In the genomic region with DNA sequence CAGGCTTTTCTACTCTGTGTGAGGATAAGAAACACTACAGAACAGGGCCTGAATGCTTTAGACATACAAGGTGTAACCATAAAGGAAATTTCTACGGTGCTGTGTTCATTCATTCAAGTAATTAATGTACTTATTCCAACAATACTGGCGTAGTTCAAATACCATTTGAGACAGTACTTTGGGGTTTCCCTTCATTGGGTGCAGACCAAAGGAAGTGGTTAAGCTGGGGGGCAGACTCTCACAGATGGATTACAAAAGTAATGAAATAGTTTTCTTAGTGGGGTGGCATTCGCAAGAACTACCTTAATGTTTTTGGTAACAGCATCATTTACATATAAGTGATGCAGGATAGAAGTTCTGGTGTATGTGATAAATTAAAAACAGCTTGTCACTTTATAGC, we compare ENCODE assay signal across 16 cellular contexts.
A peak's percentile ranks its signal among the peaks of the same experiment; 100 is the strongest.
DNase-seq lines count a peak whose midpoint lies in the region; ATAC-seq and TF ChIP-seq lines count a peak whose summit lies in the region.
"Had no signal": no experiment of that assay in that cellular context is flagged by ENCODE, and none has a peak within 500 bp of the region (broad histone marks: within the 10 kb centered on the region; RNA-seq: fewer than 3 reads in every experiment).

No MANE protein-coding gene starts in this region.

- ATAC-seq in GM21423 (IDR thresholded peaks at IDR 0.05; ENCODE audit: unreplicated experiment), result peak; percentile 58
- ATAC-seq in GM21786 (IDR thresholded peaks at IDR 0.05; ENCODE audit: unreplicated experiment), result no peak
- ATAC-seq: WTC11 had no signal

- H3K27ac ChIP-seq in skeletal muscle tissue (ENCODE audit: low read depth, low read length) (peak overlapping the region; percentile 61), brain microvascular endothelial cell (no peak overlapping the region)
- H3K27ac ChIP-seq: tibial nerve had no signal

- in situ Hi-C loops in brain microvascular endothelial cell (cut with HindIII; ENCODE audit: low pct_ligation_motif_present, low sequenced_read_pairs), result no loop called here

- no peaks in the 10 kb centered on the region for H3K9me3 ChIP-seq in skeletal muscle tissue (ENCODE audit: control insufficient read depth in 3 of 3, low read length in 3 of 3)
- H3K9me3 ChIP-seq: tibial nerve had no signal

- no peaks in the 10 kb centered on the region for H3K27me3 Mint-ChIP-seq in activated CD4-positive, alpha-beta memory T cell treated with anti-CD3 and anti-CD28 coated beads, Interleukin-2, amount 10 ng/mL, durations not matched to agents 7 days and 5 days

- H3K4me3 ChIP-seq in skeletal muscle tissue (ENCODE audit: low read length in 3 of 3), result no peak overlapping the region
- H3K4me3 ChIP-seq in brain microvascular endothelial cell (ENCODE audit: low read depth, low read length), result no peak overlapping the region
- H3K4me3 ChIP-seq: dorsolateral prefrontal cortex, tibial nerve had no signal

- no peak for TF ChIP-seq CTCF in brain microvascular endothelial cell (IDR thresholded peaks at IDR 0.05; ENCODE audit: low read depth, low read length, missing control alignments)

- peaks cover 0 to 8% (median 3%) of the 10 kb centered on the region in 3 donors for H3K4me1 ChIP-seq in skeletal muscle tissue (ENCODE audit: control insufficient read depth in 3 of 3, insufficient read depth in 3 of 3, low read length in 3 of 3)
- H3K4me1 ChIP-seq: tibial nerve had no signal

- H3K36me3 Mint-ChIP-seq in activated CD4-positive, alpha-beta memory T cell treated with anti-CD3 and anti-CD28 coated beads, Interleukin-2, amount 10 ng/mL, durations not matched to agents 7 days and 5 days (ENCODE audit: low read depth), result peaks cover 64% of the 10 kb centered on the region

- H3K4me3 Mint-ChIP-seq in activated CD4-positive, alpha-beta memory T cell treated with anti-CD3 and anti-CD28 coated beads, Interleukin-2, amount 10 ng/mL, durations not matched to agents 7 days and 5 days, result no peak overlapping the region
- H3K4me3 Mint-ChIP-seq: HFFc6, WTC11 had no signal

- DNase-seq in activated CD4-positive, alpha-beta T cell treated with anti-CD3 and anti-CD28 coated beads for 4 hours, result peak; percentile 14 to 18
- DNase-seq in activated CD4-positive, alpha-beta T cell treated with anti-CD3 and anti-CD28 coated beads for 1 hour, result no peak
- DNase-seq in activated CD4-positive, alpha-beta memory T cell treated with anti-CD3 and anti-CD28 coated beads, Interleukin-2, amount 10 ng/mL, durations not matched to agents 7 days and 5 days, result peak; percentile 62
- DNase-seq in HT-29 (ENCODE audit: low spot score) (no peak), brain microvascular endothelial cell (no peak)
- DNase-seq: anterior cingulate cortex, dorsolateral prefrontal cortex, foreskin fibroblast, HFFc6, KG1, NCI-H1694 treated with DMSO at 0.1 percent for 48 hours had no signal

- peaks cover 14% of the 10 kb centered on the region for H3K9me3 Mint-ChIP-seq in activated CD4-positive, alpha-beta memory T cell treated with anti-CD3 and anti-CD28 coated beads, Interleukin-2, amount 10 ng/mL, durations not matched to agents 7 days and 5 days

- H3K27me3 ChIP-seq in skeletal muscle tissue (ENCODE audit: control insufficient read depth in 3 of 3, insufficient read depth in 3 of 3, low read length in 3 of 3), result no peaks in the 10 kb centered on the region
- no peaks in the 10 kb centered on the region for H3K27me3 ChIP-seq in brain microvascular endothelial cell (replicated peaks)
- H3K27me3 ChIP-seq: dorsolateral prefrontal cortex, tibial nerve had no signal

- no peak overlapping the region for H3K9ac ChIP-seq in skeletal muscle tissue (ENCODE audit: low read depth in 1 of 3, low read length in 3 of 3)

- peaks cover 17% of the 10 kb centered on the region for H3K4me1 Mint-ChIP-seq in activated CD4-positive, alpha-beta memory T cell treated with anti-CD3 and anti-CD28 coated beads, Interleukin-2, amount 10 ng/mL, durations not matched to agents 7 days and 5 days

- CTCF ChIA-PET in activated CD4-positive, alpha-beta memory T cell treated with anti-CD3 and anti-CD28 coated beads, Interleukin-2, amount 10 ng/mL, durations not matched to agents 7 days and 5 days (lab: Charles Lee), result interaction anchor here (0.8 to 2.7 kb wide), 4 partner anchors 17 to 76 kb away, joined by 3 to 8 read pairs (median 3); no protein-coding TSS in a partner anchor

- peak overlapping the region; percentile 40 for H3K27ac Mint-ChIP-seq in activated CD4-positive, alpha-beta memory T cell treated with anti-CD3 and anti-CD28 coated beads, Interleukin-2, amount 10 ng/mL, durations not matched to agents 7 days and 5 days
- H3K27ac Mint-ChIP-seq: HFFc6, WTC11 had no signal

- POLR2A ChIA-PET in activated CD4-positive, alpha-beta memory T cell treated with anti-CD3 and anti-CD28 coated beads, Interleukin-2, amount 10 ng/mL, durations not matched to agents 7 days and 5 days (lab: Charles Lee), result interaction anchor here (0.7 to 1.2 kb wide), 5 partner anchors 17 to 130 kb away, joined by 3 to 4 read pairs (median 3); partner anchors contain the start of gene ANKRD28

- H3K36me3 ChIP-seq in skeletal muscle tissue (ENCODE audit: control insufficient read depth in 3 of 3, insufficient read depth in 3 of 3, low read length in 3 of 3) (peaks cover 7 to 20% (median 9%) of the 10 kb centered on the region in 3 donors), brain microvascular endothelial cell (replicated peaks) (peaks cover 22% of the 10 kb centered on the region)

Comparison
In these comparisons a context has a peak if more than half of its experiments do, and no peak if none do; other contexts are left out.
1. DNase-seq: peak in activated CD4-positive, alpha-beta T cell treated with anti-CD3 and anti-CD28 coated beads for 4 hours (2 of 2) and activated CD4-positive, alpha-beta memory T cell treated with anti-CD3 and anti-CD28 coated beads, Interleukin-2, amount 10 ng/mL, durations not matched to agents 7 days and 5 days (single experiment); none in activated CD4-positive, alpha-beta T cell treated with anti-CD3 and anti-CD28 coated beads for 1 hour (single experiment), HT-29 (single experiment) and brain microvascular endothelial cell (single experiment).